ENCODE assay signal across 8 cellular contexts in the genomic region with DNA sequence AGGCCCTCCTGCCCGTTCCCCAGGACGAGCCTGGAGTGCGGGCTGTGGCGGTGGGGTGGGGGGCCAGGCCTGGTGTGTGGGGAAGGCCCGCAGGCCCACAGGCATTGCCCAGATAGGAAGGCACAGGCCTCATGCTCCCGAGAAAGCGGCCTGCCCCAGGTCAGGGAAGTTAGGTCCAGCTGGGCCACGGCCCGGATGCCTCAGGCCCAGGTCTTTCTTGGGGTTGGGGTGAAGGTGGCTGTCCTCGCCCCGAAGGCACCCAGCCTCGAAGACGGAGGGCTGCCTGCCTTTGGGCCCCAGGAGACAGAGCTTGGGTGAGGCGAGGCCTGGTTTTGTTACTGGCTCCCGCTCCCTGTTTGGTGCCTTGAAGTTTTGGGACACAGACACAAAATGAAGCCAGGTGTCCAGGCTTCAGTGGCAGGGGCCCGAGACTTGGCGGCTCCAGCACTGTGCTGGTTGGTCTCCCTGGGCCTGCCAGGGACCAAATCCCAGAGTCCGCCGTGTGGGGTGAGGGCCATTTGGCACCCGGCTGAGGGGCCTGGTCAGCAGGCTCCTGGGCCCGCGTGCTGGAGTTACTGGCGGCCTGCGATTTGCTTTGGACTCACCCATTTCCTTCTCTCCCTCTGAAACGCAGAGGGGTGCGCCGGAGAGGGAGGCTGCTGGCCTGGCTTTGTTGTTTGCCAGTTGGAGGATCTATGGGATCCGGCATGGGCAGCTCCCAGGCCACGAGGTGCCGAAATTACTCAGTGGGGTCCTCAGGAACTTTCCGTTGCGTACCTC. TPM values are rescaled to one million over a fixed set of nuclear protein-coding genes. Genes with fewer than 3 reads are reported as not detected.
DNase-seq lines count a peak whose midpoint lies in the region; ATAC-seq and TF ChIP-seq lines count a peak whose summit lies in the region.

No MANE protein-coding gene starts in this region.

- H3K36me3 ChIP-seq in GM06990 (ENCODE audit: control insufficient read depth, insufficient read depth, low read length), result no peaks in the 10 kb centered on the region
- H3K36me3 ChIP-seq in SK-N-SH (replicated peaks in 1 of 2; ENCODE audit: control insufficient read depth in 1 of 2, insufficient read depth in 2 of 2, low read length in 1 of 2), result no peaks in the 10 kb centered on the region
- H3K36me3 ChIP-seq in muscle layer of duodenum (ENCODE audit: control insufficient read depth in 1 of 2, insufficient read depth in 2 of 2, low read length in 2 of 2), result no peaks in the 10 kb centered on the region

- TF ChIP-seq RAD21 in SK-N-SH (IDR thresholded peaks at IDR 0.05; ENCODE audit: low read length), result no peak

- CTCF ChIA-PET in SK-N-SH (lab: Yijun Ruan, JAX), result interaction anchor here (0.8 to 9.4 kb wide), 8 partner anchors 10 to 153 kb away, joined by 3 to 47 read pairs (median 6); a partner anchor contains a TSS

- H3K9me3 Mint-ChIP-seq in endothelial cell (ENCODE audit: unreplicated experiment), result no peaks in the 10 kb centered on the region

- H3K9me3 ChIP-seq in SK-N-SH (no peaks in the 10 kb centered on the region), muscle layer of duodenum (ENCODE audit: control insufficient read depth in 1 of 2, low read length in 2 of 2) (no peaks in the 10 kb centered on the region)

- H4K20me1 ChIP-seq in SK-N-SH (ENCODE audit: insufficient read depth), result peaks cover 63% of the 10 kb centered on the region

- no peak for TF ChIP-seq EP300 in SK-N-SH (IDR thresholded peaks at IDR 0.05; ENCODE audit: borderline replicate concordance in 1 of 2, low read depth in 1 of 2, low read length in 1 of 2)

- H3K27ac ChIP-seq in SK-N-SH (ENCODE audit: low read depth in 2 of 2, low read length in 1 of 2) (peak overlapping the region; percentile 50 to 56; a peak in 3 of 4 replicates), muscle layer of duodenum (ENCODE audit: low read length) (peak overlapping the region; percentile 79)

- H3K4me1 ChIP-seq in SK-N-SH (ENCODE audit: control insufficient read depth in 1 of 2, insufficient read depth in 2 of 2, low read depth in 1 of 2, low read length in 1 of 2) (peaks cover 0 to 58% of the 10 kb centered on the region in 2 experiments; a peak in 2 of 4 replicates), muscle layer of duodenum (ENCODE audit: control insufficient read depth in 1 of 2, insufficient read depth in 2 of 2, low read length in 2 of 2) (peaks cover 13 to 41% of the 10 kb centered on the region in 2 donors)

- peaks cover 11% of the 10 kb centered on the region for H3K36me3 Mint-ChIP-seq in endothelial cell (ENCODE audit: low read depth, unreplicated experiment)

- in situ Hi-C loops in GM13977 (cut with MboI; ENCODE audit: low pct_unique_long_range_greater_than_20kb, low sequenced_read_pairs, unreplicated experiment), result no loop called here

- peak overlapping the region; percentile 96 for H3K4me2 ChIP-seq in SK-N-SH

- H3K4me1 Mint-ChIP-seq in endothelial cell (ENCODE audit: unreplicated experiment), result peaks cover 47% of the 10 kb centered on the region

- no peaks in the 10 kb centered on the region for H3K27me3 ChIP-seq in GM06990 (replicated peaks; ENCODE audit: control insufficient read depth, insufficient read depth, low read length)
- H3K27me3 ChIP-seq in SK-N-SH (ENCODE audit: insufficient read depth), result no peaks in the 10 kb centered on the region
- no peaks in the 10 kb centered on the region for H3K27me3 ChIP-seq in muscle layer of duodenum (ENCODE audit: low read depth, low read length)

- H3F3A ChIP-seq in SK-N-SH (replicated peaks; ENCODE audit: insufficient read depth), result no peaks in the 10 kb centered on the region

- no peak for TF ChIP-seq CTCF in GM06990 (IDR thresholded peaks at IDR 0.05; ENCODE audit: insufficient read depth, low read length, poor library complexity, severe bottlenecking)
- TF ChIP-seq CTCF in SK-N-SH (IDR thresholded peaks at IDR 0.05), result no peak
- no peak for TF ChIP-seq CTCF in endothelial cell (IDR thresholded peaks at IDR 0.05; ENCODE audit: unreplicated experiment)
- no peak for TF ChIP-seq CTCF in GM13977 (IDR thresholded peaks at IDR 0.05; ENCODE audit: extremely low read depth, insufficient read depth, missing control alignments)

- H3K4me3 ChIP-seq in GM06990 (replicated peaks; ENCODE audit: low read depth, low read length) (peak overlapping the region; percentile 71), SK-N-SH (ENCODE audit: low read depth in 2 of 2, low read length in 1 of 2) (peak overlapping the region; percentile 65 to 71), muscle layer of duodenum (ENCODE audit: low read depth in 1 of 2, low read length in 2 of 2) (peak overlapping the region; percentile 75 to 90)

- H3K27me3 Mint-ChIP-seq in endothelial cell (ENCODE audit: unreplicated experiment), result peaks cover 21% of the 10 kb centered on the region

- H2AFZ ChIP-seq in SK-N-SH (ENCODE audit: low read depth), result no peak overlapping the region

- H3K79me2 ChIP-seq in SK-N-SH (ENCODE audit: insufficient read depth), result peaks cover 69% of the 10 kb centered on the region

- POLR2A ChIA-PET in SK-N-SH (lab: Yijun Ruan, JAX), result interaction anchor here (1.1 to 1.7 kb wide), 3 partner anchors 11 to 86 kb away, joined by 3 to 4 read pairs (median 3); no protein-coding TSS in a partner anchor

- WGBS in SK-N-SH (ENCODE audit: low lambda C conversion rate), result 46% methylated on average over 6 of the region's 32 CpGs

- peak overlapping the region; percentile 97 for H3K4me3 Mint-ChIP-seq in endothelial cell (ENCODE audit: unreplicated experiment)

- ATAC-seq in HG02981 (IDR thresholded peaks at IDR 0.05; ENCODE audit: unreplicated experiment) (no peak), HG03378 (IDR thresholded peaks at IDR 0.05; ENCODE audit: unreplicated experiment) (no peak)

- no peaks in the 10 kb centered on the region for H3K9me2 ChIP-seq in SK-N-SH

- no peak for DNase-seq in GM06990 (ENCODE audit: extremely low read depth, insufficient read length)
- DNase-seq in SK-N-SH, result peak; percentile 72
- DNase-seq in endothelial cell (ENCODE audit: low spot score), result no peak
- DNase-seq in GM13977 (ENCODE audit: low spot score), result no peak
- DNase-seq in NCI-H1436 (lab: John Stamatoyannopoulos, UW), result no peak

- H3K9ac ChIP-seq in SK-N-SH, result peak overlapping the region; percentile 68

- no peak overlapping the region for H3K27ac Mint-ChIP-seq in endothelial cell (ENCODE audit: unreplicated experiment)

TF ChIP-seq in SK-N-SH, 30 proteins besides CTCF, POLR2A, EP300 and RAD21:
- no peak for TF ChIP-seq YY1 (IDR thresholded peaks at IDR 0.05; ENCODE audit: low read depth)
- TF ChIP-seq, protein P1, sequence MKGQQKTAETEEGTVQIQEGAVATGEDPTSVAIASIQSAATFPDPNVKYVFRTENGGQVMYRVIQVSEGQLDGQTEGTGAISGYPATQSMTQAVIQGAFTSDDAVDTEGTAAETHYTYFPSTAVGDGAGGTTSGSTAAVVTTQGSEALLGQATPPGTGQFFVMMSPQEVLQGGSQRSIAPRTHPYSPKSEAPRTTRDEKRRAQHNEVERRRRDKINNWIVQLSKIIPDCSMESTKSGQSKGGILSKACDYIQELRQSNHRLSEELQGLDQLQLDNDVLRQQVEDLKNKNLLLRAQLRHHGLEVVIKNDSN (IDR thresholded peaks at IDR 0.05; ENCODE audit: borderline replicate concordance, low read depth), result no peak
- TF ChIP-seq TEAD4 (IDR thresholded peaks at IDR 0.05; ENCODE audit: borderline replicate concordance, insufficient read depth), result no peak
- TF ChIP-seq MEF2A (IDR thresholded peaks at IDR 0.05; ENCODE audit: borderline replicate concordance, low read depth), result no peak
- no peak for TF ChIP-seq ELF1 (IDR thresholded peaks at IDR 0.05)
- no peak for TF ChIP-seq CHD2 (IDR thresholded peaks at IDR 0.05; ENCODE audit: low read length, partially characterized antibody)
- TF ChIP-seq, protein P2, sequence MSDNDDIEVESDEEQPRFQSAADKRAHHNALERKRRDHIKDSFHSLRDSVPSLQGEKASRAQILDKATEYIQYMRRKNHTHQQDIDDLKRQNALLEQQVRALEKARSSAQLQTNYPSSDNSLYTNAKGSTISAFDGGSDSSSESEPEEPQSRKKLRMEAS (IDR thresholded peaks at IDR 0.05; ENCODE audit: low read depth), result peak; percentile 49
- no peak for TF ChIP-seq FOSL2 (IDR thresholded peaks at IDR 0.05; ENCODE audit: borderline replicate concordance, low read depth)
- 0 out of 2 replicates have a peak, but pooled peaks have one; percentile 24 for TF ChIP-seq MXI1 (IDR thresholded peaks at IDR 0.05; ENCODE audit: low read depth, low read length)
- TF ChIP-seq NFIC (IDR thresholded peaks at IDR 0.05; ENCODE audit: borderline replicate concordance), result no peak
- TF ChIP-seq JUND (IDR thresholded peaks at IDR 0.05), result no peak
- TF ChIP-seq TAF1 (IDR thresholded peaks at IDR 0.05; ENCODE audit: borderline replicate concordance, low read depth, low read length), result no peak
TF ChIP-seq in SK-N-SH: peak in this region for 2.

RNA-seq across cellular contexts. Expression of a gene that starts 2.0 kb away (rescaled TPM):
- 3.5 and 7.2 TPM in 2 replicates for polyA plus RNA-seq in SK-N-SH (2012; rRNA removed)
- 7.1 and 8.9 TPM in 2 replicates for polyA plus RNA-seq in SK-N-SH (2012; cell fraction: cytosol; rRNA removed)
- polyA plus RNA-seq in SK-N-SH (2012; cell fraction: nucleus; rRNA removed), result 14.0 and 14.8 TPM in 2 replicates
- 73.3 TPM for total RNA-seq in endothelial cell (ENCODE audit: unreplicated experiment)

RNA-seq across cellular contexts. Expression of a gene that starts 35.5 kb away (rescaled TPM):
- polyA plus RNA-seq in SK-N-SH (2012; rRNA removed), result 35.6 and 58.3 TPM in 2 replicates
- polyA plus RNA-seq in SK-N-SH (2012; cell fraction: cytosol; rRNA removed), result 26.9 and 34.4 TPM in 2 replicates
- 75.0 and 112 TPM in 2 replicates for polyA plus RNA-seq in SK-N-SH (2012; cell fraction: nucleus; rRNA removed)
- total RNA-seq in endothelial cell (ENCODE audit: unreplicated experiment), result 118 TPM
